26 cellular contexts compared by ENCODE assay signal in genomic region chr1:203343956-203344355, GRCh38. TPM values are rescaled to one million over a fixed set of nuclear protein-coding genes. Genes with fewer than 3 reads are reported as not detected.
"Had no signal": no experiment of that assay in that cellular context is flagged by ENCODE, and none has a peak within 500 bp of the region (broad histone marks: within the 10 kb centered on the region; RNA-seq: fewer than 3 reads in every experiment).

No MANE protein-coding gene starts in this region.

- ATAC-seq: HepG2, Panc1, PC-3 had no signal

- DNase-seq: IMR-90, Karpas-422, KG1, MG63, NCI-H1092, NCI-H1105 treated with DMSO at 0.1 percent for 48 hours, NCI-H1417 treated with DMSO at 0.1 percent for 48 hours, NCI-H146, NCI-H1694 treated with DMSO at 0.1 percent for 48 hours, NCI-H1930, NCI-H2081, NCI-H2107, NCI-H226, NCI-H446, NCI-H510A, NCI-H524 treated with DMSO at 0.1 percent for 48 hours, NCI-H69, NCI-H774, PC-3, SHP77, SK-N-SH had no signal

- H3K4me3 ChIP-seq: MG63 had no signal

- H3K27ac ChIP-seq: RWPE1 had no signal

- H3K9ac ChIP-seq: SK-N-SH had no signal

- H3K36me3 ChIP-seq: MG63 had no signal

- H3K9me3 ChIP-seq: MG63, SK-N-SH had no signal

RNA-seq across cellular contexts. Expression of gene FMOD, which starts 7.0 kb away (rescaled TPM):
- total RNA-seq: HepG2, HT1080, OCI-LY7, PC-3 had no signal
- polyA plus RNA-seq: SK-N-SH had no signal
